Comparison of ENCODE assay signal across 8 cellular contexts in the genomic region with DNA sequence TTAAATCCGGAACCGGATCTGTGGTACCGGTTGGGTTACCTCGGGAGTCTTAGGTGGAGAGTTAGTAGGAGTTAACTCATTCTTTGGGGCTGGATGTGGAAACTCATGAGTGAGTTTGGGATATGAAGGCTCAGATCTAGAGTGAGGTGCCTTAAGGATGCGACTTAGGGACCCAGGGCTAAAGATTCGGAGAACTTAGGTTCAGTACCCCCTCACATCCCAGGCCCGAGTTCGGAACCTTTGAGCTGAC. TPM values are rescaled to one million over a fixed set of nuclear protein-coding genes. Genes with fewer than 3 reads are reported as not detected.
A peak's percentile ranks its signal among the peaks of the same experiment; 100 is the strongest.
DNase-seq lines count a peak whose midpoint lies in the region; ATAC-seq and TF ChIP-seq lines count a peak whose summit lies in the region.

No MANE protein-coding gene starts in this region.

- TF ChIP-seq CTCF in GM12875 (IDR thresholded peaks at IDR 0.05; ENCODE audit: borderline replicate concordance, insufficient read depth, low read depth, low read length) (no peak), fibroblast of villous mesenchyme (IDR thresholded peaks at IDR 0.05; ENCODE audit: insufficient read depth, low read depth, low read length) (no peak), sigmoid colon (IDR thresholded peaks at IDR 0.05) (no peak)

- POLR2A ChIA-PET in T-cell (lab: Charles Lee), result interaction anchor here in 1 of 2 donors (0.7 to 1.2 kb wide), 2 partner anchors 513 to 782 kb away, joined by 3 to 6 read pairs; no protein-coding TSS in a partner anchor

- H3K4me3 ChIP-seq in GM12875 (ENCODE audit: low read depth, low read length) (peak overlapping the region; percentile 82), fibroblast of villous mesenchyme (ENCODE audit: low read depth, low read length) (peak overlapping the region; percentile 72), sigmoid colon (peak overlapping the region; percentile 41 to 73 (median 52))

- WGBS in sigmoid colon, 2 donors, result 1% methylated on average over 8 of the region's 8 CpGs

- H3K27ac ChIP-seq in sigmoid colon, result peak overlapping the region; percentile 83 to 93 (median 92)

- no peak for ATAC-seq in T-cell (replicated peaks in 1 of 4)

- no peaks in the 10 kb centered on the region for H3K27me3 ChIP-seq in sigmoid colon

- no peak for TF ChIP-seq POLR2A in sigmoid colon (IDR thresholded peaks at IDR 0.05)

- no peaks in the 10 kb centered on the region for H3K9me3 ChIP-seq in sigmoid colon

- CTCF ChIA-PET in T-cell (lab: Charles Lee), result interaction anchor here in 1 of 2 donors (1.2 to 1.5 kb wide), 4 partner anchors 28 to 69 kb away, joined by 3 to 19 read pairs (median 10); a partner anchor contains a TSS

- no peaks in the 10 kb centered on the region for H3K27me3 Mint-ChIP-seq in T-cell

- H3K27ac Mint-ChIP-seq in T-cell, result peak overlapping the region; percentile 98 to 99

- H3K4me1 ChIP-seq in sigmoid colon, result peaks cover 0 to 54% (median 43%) of the 10 kb centered on the region in 4 donors

- DNase-seq in T-cell (peak in 1 of 34 experiments; percentile 13), fibroblast of villous mesenchyme (ENCODE audit: low read depth) (no peak), sigmoid colon (no peak), OCI-M2 (lab: John Stamatoyannopoulos, UW; ENCODE audit: unreplicated experiment) (no peak), NCI-H2029 treated with DMSO at 0.1 percent for 48 hours (lab: John Stamatoyannopoulos, UW) (no peak), LoVo (ENCODE audit: low spot score) (no peak), RKO (ENCODE audit: low spot score) (no peak)

- H3K4me1 Mint-ChIP-seq in T-cell, result peaks cover 34 to 43% (median 42%) of the 10 kb centered on the region in 3 donors

- no peaks in the 10 kb centered on the region for H3K9me3 Mint-ChIP-seq in T-cell

- H3K4me3 Mint-ChIP-seq in T-cell, result peak overlapping the region; percentile 91 to 100 (median 97)

- H3K36me3 ChIP-seq in sigmoid colon, result no peaks in the 10 kb centered on the region

- peaks cover 12% of the 10 kb centered on the region for H3K36me3 Mint-ChIP-seq in T-cell

- intact Hi-C loops in sigmoid colon (cut with DNase I), result loop anchor here (1.0 to 2.0 kb wide), 2 partner anchors 32 to 49 kb away; a partner anchor contains a TSS

- no peak for TF ChIP-seq EP300 in sigmoid colon (IDR thresholded peaks at IDR 0.05)

RNA-seq across cellular contexts. Expression of a gene that starts 0.3 kb away (rescaled TPM):
- 1 to 10 TPM; 4.7 to 8.3 (median 6.8) TPM for total RNA-seq in T-cell
- 0.64 and 0.86 TPM in 2 replicates for total RNA-seq in fibroblast of villous mesenchyme
- 1 to 10 TPM; 1.8 to 5.3 (median 3.0) TPM for total RNA-seq in sigmoid colon
- 10 to 100 TPM in 1 of 3 donors, 1 to 10 TPM in 2; 6.0 to 11.0 (median 6.6) TPM for polyA plus RNA-seq in sigmoid colon

RNA-seq across cellular contexts. Expression of a gene that starts 1.0 kb away (rescaled TPM):
- total RNA-seq in T-cell, result 100 to 1,000 TPM in 1 of 5 donors, 10 to 100 TPM in 4; 65.2 to 101 (median 79.1) TPM
- 34.1 and 36.1 TPM in 2 replicates for total RNA-seq in fibroblast of villous mesenchyme
- total RNA-seq in sigmoid colon, result 10 to 100 TPM; 43.2 to 60.1 (median 54.0) TPM
- polyA plus RNA-seq in sigmoid colon, result 10 to 100 TPM; 19.2 to 76.1 (median 37.2) TPM

RNA-seq across cellular contexts. Expression of a gene that starts 25.4 kb away (rescaled TPM):
- total RNA-seq in T-cell (1 to 10 TPM in 4 of 5 donors, not detected in 1; 1.5 to 5.2 (median 4.1) TPM), fibroblast of villous mesenchyme (not detected in 2 replicates), sigmoid colon (10 to 100 TPM in 3 of 4 donors, 1 to 10 TPM in 1; 9.1 to 19.1 (median 15.7) TPM)
- 10 to 100 TPM in 1 of 3 donors, 1 to 10 TPM in 1, not detected in 1; 2.1 to 11.3 TPM for polyA plus RNA-seq in sigmoid colon

RNA-seq across cellular contexts. Expression of a gene that starts 28.1 kb away (rescaled TPM):
- total RNA-seq in T-cell (10 to 100 TPM; 42.4 to 77.9 (median 63.2) TPM), fibroblast of villous mesenchyme (12.6 and 13.4 TPM in 2 replicates), sigmoid colon (10 to 100 TPM; 15.6 to 21.3 (median 19.2) TPM)
- polyA plus RNA-seq in sigmoid colon, result 10 to 100 TPM; 39.0 to 76.5 (median 58.3) TPM

RNA-seq across cellular contexts. Expression of a gene that starts 33.0 kb away (rescaled TPM):
- total RNA-seq in T-cell (10 to 100 TPM in 1 of 5 donors, 1 to 10 TPM in 4; 5.9 to 11.8 (median 9.3) TPM), fibroblast of villous mesenchyme (14.5 and 16.8 TPM in 2 replicates), sigmoid colon (10 to 100 TPM; 17.7 to 39.6 (median 23.1) TPM)
- polyA plus RNA-seq in sigmoid colon, result 10 to 100 TPM; 17.4 to 27.0 (median 25.9) TPM
